In genomic region chr18:8900552-8900951, GRCh38 we compare ENCODE assay signal across 27 cellular contexts.
"Had no signal": no experiment of that assay in that cellular context is flagged by ENCODE, and none has a peak within 500 bp of the region (broad histone marks: within the 10 kb centered on the region; RNA-seq: fewer than 3 reads in every experiment).

No MANE protein-coding gene starts in this region.

- DNase-seq: activated CD4-positive, alpha-beta T cell treated with anti-CD3 and anti-CD28 coated beads for 48 hours; activated CD4-positive, alpha-beta T cell treated with anti-CD3 and anti-CD28 coated beads, Interleukin-2, amount 50 U/mL, for 4 hours; activated CD4-positive, CD25-positive, alpha-beta regulatory T cell treated with anti-CD3 and anti-CD28 coated beads, Interleukin-2, amount 50 U/mL, for 72 hours; activated CD8-positive, alpha-beta memory T cell treated with anti-CD3 and anti-CD28 coated beads, Interleukin-2, amount 10 ng/mL, durations not matched to agents 7 days and 5 days; activated effector memory CD4-positive, alpha-beta T cell treated with Interleukin-2 at 50 U/mL for 16 hours; activated naive CD4-positive, alpha-beta T cell; activated naive CD8-positive, alpha-beta T cell treated with anti-CD3 and anti-CD28 coated beads, Interleukin-2, amount 50 U/mL, for 24 hours; activated T-cell treated with anti-CD3 and anti-CD28 coated beads, Interleukin-2, amount 50 U/mL, for 24 hours; amniotic stem cell; body of pancreas; central memory CD4-positive, alpha-beta T cell; Kasumi-1; KBM-7; NCI-H1048; NCI-H146; NCI-H187 treated with DMSO at 0.1 percent for 48 hours; NCI-H2171 treated with DMSO at 0.1 percent for 48 hours; NCI-H226; NCI-H510A; NCI-H526 treated with DMSO at 0.1 percent for 48 hours; NK-92 treated with Interleukin-12 subunit alpha and Interleukin-12 subunit beta, amount 100 ng/mL, for 24 hours; SHP77 treated with DMSO at 0.1 percent for 48 hours; T-helper 17 cell; T-helper 9 cell had no signal

- ATAC-seq: activated CD8-positive, alpha-beta memory T cell treated with anti-CD3 and anti-CD28 coated beads, Interleukin-2, amount 10 ng/mL, durations not matched to agents 7 days and 5 days; activated naive CD4-positive, alpha-beta T cell treated with anti-CD3 and anti-CD28 coated beads, Interleukin-2, amount 50 U/mL, for 72 hours; activated naive CD8-positive, alpha-beta T cell treated with anti-CD3 and anti-CD28 coated beads, Interleukin-2, amount 50 U/mL, for 24 hours; body of pancreas; T-helper 17 cell; WTC11 had no signal

- H3K4me3 ChIP-seq: ascending aorta, body of pancreas had no signal

- H3K36me3 ChIP-seq: ascending aorta had no signal

- H3K27me3 ChIP-seq: ascending aorta, body of pancreas had no signal

- H3K4me1 ChIP-seq: ascending aorta, body of pancreas had no signal

- H3K27ac ChIP-seq: ascending aorta, body of pancreas had no signal
